1 cellular context compared by ENCODE assay signal in the genomic region with DNA sequence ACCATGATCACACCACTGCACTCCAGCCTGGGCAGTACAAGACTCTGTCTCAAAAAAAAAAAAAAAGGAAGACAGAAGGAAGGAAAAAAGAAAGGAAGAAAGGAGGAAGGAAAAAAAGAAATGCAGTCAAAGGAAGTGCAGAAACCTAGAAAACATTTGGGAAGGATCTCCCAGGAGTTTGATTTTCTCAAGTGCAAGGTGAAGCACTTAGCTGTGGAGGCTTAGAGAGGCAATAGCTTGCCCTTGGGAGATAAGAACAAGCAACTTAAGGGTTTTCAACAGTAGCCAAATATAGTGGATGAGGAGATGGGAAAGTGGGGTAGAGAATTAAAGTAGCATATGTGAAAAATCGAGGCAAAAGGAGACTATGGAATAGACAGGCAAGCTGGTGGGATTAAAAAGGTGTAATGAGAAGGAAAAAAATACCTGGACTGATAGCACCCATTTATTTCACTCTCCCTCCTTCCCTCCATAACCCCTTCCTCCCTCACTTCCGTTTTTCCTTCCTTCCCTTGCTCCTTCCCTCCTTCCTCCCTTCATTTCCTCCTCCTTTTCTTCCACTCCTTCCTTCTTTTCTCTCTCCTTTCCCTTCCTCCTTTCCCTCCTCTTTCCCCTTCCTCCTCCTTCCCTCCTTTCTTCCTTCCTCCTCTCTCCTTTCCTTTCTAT.
TF ChIP-seq lines count a peak whose summit lies in the region.

No MANE protein-coding gene starts in this region.

TF ChIP-seq in K562, 482 proteins besides CTCF, POLR2A, EP300 and RAD21 (continued from another document and continues in another):
- TF ChIP-seq, protein P1, sequence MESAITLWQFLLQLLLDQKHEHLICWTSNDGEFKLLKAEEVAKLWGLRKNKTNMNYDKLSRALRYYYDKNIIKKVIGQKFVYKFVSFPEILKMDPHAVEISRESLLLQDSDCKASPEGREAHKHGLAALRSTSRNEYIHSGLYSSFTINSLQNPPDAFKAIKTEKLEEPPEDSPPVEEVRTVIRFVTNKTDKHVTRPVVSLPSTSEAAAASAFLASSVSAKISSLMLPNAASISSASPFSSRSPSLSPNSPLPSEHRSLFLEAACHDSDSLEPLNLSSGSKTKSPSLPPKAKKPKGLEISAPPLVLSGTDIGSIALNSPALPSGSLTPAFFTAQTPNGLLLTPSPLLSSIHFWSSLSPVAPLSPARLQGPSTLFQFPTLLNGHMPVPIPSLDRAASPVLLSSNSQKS (CRISPR knock-in tag; IDR thresholded peaks at IDR 0.05) = peak; percentile 52; the same call in 1 of the 2 replicates
- TF ChIP-seq TCFL5 (CRISPR knock-in tag; conservative IDR thresholded peaks at IDR 0.05) (no peak), ZNF764 (CRISPR knock-in tag; IDR thresholded peaks at IDR 0.05; ENCODE audit: low read depth) (no peak), MIER1 (IDR thresholded peaks at IDR 0.05; ENCODE audit: low read depth) (peak; percentile 62; the same call in 1 of the 2 replicates), PCBP2 (IDR thresholded peaks at IDR 0.05; ENCODE audit: low read depth, low read length, poor library complexity, severe bottlenecking) (peak; percentile 99), FOXA3 (CRISPR knock-in tag; conservative IDR thresholded peaks at IDR 0.05 in 1 of 2, IDR thresholded peaks at IDR 0.05 in 1 of 2) (0 out of 4 replicates have a peak, but pooled peaks of 1 of the 2 experiments have one; percentile 23), ZNF695 (CRISPR knock-in tag; IDR thresholded peaks at IDR 0.05) (no peak), KDM1A (IDR thresholded peaks at IDR 0.05) (peak; percentile 55 to 78; a peak in 3 of 4 replicates), RCOR1 (IDR thresholded peaks at IDR 0.05; ENCODE audit: borderline replicate concordance in 1 of 2, low read depth in 2 of 2, low read length in 2 of 2) (peak in 1 of 2 experiments; percentile 36; a peak in 1 of 4 replicates), SMAD1 (IDR thresholded peaks at IDR 0.05; ENCODE audit: low read depth, low read length, partially characterized antibody) (no peak), ZNF41 (CRISPR knock-in tag; conservative IDR thresholded peaks at IDR 0.05) (no peak), TFAM (CRISPR knock-in tag; conservative IDR thresholded peaks at IDR 0.05) (no peak), TOE1 (IDR thresholded peaks at IDR 0.05; ENCODE audit: borderline replicate concordance) (peak; percentile 32; the same call in 1 of the 2 replicates), TOE1 (CRISPR knock-in tag; IDR thresholded peaks at IDR 0.05; ENCODE audit: borderline replicate concordance, low read depth) (no peak), PML (IDR thresholded peaks at IDR 0.05; ENCODE audit: low read length) (no peak), SMAD3 (CRISPR knock-in tag; conservative IDR thresholded peaks at IDR 0.05) (0 out of 2 replicates have a peak, but pooled peaks have one; percentile 51), HCFC1 (IDR thresholded peaks at IDR 0.05; ENCODE audit: low read depth, low read length) (no peak), HDAC1 (IDR thresholded peaks at IDR 0.05) (peak in 1 of 2 experiments; percentile 62; a peak in 1 of 4 replicates), PHTF2 (CRISPR knock-in tag; IDR thresholded peaks at IDR 0.05) (no peak), NFRKB (IDR thresholded peaks at IDR 0.05; ENCODE audit: low read depth) (peak; percentile 86), SMAD4 (CRISPR knock-in tag; conservative IDR thresholded peaks at IDR 0.05) (peak; percentile 76)
- TF ChIP-seq, protein P2, sequence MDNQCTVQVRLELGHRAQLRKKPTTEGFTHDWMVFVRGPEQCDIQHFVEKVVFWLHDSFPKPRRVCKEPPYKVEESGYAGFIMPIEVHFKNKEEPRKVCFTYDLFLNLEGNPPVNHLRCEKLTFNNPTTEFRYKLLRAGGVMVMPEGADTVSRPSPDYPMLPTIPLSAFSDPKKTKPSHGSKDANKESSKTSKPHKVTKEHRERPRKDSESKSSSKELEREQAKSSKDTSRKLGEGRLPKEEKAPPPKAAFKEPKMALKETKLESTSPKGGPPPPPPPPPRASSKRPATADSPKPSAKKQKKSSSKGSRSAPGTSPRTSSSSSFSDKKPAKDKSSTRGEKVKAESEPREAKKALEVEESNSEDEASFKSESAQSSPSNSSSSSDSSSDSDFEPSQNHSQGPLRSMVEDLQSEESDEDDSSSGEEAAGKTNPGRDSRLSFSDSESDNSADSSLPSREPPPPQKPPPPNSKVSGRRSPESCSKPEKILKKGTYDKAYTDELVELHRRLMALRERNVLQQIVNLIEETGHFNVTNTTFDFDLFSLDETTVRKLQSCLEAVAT (IDR thresholded peaks at IDR 0.05) = peak; percentile 56 to 71
- TF ChIP-seq, protein P3, sequence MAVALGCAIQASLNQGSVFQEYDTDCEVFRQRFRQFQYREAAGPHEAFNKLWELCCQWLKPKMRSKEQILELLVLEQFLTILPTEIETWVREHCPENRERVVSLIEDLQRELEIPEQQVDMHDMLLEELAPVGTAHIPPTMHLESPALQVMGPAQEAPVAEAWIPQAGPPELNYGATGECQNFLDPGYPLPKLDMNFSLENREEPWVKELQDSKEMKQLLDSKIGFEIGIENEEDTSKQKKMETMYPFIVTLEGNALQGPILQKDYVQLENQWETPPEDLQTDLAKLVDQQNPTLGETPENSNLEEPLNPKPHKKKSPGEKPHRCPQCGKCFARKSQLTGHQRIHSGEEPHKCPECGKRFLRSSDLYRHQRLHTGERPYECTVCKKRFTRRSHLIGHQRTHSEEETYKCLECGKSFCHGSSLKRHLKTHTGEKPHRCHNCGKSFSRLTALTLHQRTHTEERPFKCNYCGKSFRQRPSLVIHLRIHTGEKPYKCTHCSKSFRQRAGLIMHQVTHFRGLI (CRISPR knock-in tag; IDR thresholded peaks at IDR 0.05) = no peak
- TF ChIP-seq, protein P4, sequence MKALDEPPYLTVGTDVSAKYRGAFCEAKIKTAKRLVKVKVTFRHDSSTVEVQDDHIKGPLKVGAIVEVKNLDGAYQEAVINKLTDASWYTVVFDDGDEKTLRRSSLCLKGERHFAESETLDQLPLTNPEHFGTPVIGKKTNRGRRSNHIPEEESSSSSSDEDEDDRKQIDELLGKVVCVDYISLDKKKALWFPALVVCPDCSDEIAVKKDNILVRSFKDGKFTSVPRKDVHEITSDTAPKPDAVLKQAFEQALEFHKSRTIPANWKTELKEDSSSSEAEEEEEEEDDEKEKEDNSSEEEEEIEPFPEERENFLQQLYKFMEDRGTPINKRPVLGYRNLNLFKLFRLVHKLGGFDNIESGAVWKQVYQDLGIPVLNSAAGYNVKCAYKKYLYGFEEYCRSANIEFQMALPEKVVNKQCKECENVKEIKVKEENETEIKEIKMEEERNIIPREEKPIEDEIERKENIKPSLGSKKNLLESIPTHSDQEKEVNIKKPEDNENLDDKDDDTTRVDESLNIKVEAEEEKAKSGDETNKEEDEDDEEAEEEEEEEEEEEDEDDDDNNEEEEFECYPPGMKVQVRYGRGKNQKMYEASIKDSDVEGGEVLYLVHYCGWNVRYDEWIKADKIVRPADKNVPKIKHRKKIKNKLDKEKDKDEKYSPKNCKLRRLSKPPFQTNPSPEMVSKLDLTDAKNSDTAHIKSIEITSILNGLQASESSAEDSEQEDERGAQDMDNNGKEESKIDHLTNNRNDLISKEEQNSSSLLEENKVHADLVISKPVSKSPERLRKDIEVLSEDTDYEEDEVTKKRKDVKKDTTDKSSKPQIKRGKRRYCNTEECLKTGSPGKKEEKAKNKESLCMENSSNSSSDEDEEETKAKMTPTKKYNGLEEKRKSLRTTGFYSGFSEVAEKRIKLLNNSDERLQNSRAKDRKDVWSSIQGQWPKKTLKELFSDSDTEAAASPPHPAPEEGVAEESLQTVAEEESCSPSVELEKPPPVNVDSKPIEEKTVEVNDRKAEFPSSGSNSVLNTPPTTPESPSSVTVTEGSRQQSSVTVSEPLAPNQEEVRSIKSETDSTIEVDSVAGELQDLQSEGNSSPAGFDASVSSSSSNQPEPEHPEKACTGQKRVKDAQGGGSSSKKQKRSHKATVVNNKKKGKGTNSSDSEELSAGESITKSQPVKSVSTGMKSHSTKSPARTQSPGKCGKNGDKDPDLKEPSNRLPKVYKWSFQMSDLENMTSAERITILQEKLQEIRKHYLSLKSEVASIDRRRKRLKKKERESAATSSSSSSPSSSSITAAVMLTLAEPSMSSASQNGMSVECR (CRISPR knock-in tag; IDR thresholded peaks at IDR 0.05) = no peak
- TF ChIP-seq, protein P5, sequence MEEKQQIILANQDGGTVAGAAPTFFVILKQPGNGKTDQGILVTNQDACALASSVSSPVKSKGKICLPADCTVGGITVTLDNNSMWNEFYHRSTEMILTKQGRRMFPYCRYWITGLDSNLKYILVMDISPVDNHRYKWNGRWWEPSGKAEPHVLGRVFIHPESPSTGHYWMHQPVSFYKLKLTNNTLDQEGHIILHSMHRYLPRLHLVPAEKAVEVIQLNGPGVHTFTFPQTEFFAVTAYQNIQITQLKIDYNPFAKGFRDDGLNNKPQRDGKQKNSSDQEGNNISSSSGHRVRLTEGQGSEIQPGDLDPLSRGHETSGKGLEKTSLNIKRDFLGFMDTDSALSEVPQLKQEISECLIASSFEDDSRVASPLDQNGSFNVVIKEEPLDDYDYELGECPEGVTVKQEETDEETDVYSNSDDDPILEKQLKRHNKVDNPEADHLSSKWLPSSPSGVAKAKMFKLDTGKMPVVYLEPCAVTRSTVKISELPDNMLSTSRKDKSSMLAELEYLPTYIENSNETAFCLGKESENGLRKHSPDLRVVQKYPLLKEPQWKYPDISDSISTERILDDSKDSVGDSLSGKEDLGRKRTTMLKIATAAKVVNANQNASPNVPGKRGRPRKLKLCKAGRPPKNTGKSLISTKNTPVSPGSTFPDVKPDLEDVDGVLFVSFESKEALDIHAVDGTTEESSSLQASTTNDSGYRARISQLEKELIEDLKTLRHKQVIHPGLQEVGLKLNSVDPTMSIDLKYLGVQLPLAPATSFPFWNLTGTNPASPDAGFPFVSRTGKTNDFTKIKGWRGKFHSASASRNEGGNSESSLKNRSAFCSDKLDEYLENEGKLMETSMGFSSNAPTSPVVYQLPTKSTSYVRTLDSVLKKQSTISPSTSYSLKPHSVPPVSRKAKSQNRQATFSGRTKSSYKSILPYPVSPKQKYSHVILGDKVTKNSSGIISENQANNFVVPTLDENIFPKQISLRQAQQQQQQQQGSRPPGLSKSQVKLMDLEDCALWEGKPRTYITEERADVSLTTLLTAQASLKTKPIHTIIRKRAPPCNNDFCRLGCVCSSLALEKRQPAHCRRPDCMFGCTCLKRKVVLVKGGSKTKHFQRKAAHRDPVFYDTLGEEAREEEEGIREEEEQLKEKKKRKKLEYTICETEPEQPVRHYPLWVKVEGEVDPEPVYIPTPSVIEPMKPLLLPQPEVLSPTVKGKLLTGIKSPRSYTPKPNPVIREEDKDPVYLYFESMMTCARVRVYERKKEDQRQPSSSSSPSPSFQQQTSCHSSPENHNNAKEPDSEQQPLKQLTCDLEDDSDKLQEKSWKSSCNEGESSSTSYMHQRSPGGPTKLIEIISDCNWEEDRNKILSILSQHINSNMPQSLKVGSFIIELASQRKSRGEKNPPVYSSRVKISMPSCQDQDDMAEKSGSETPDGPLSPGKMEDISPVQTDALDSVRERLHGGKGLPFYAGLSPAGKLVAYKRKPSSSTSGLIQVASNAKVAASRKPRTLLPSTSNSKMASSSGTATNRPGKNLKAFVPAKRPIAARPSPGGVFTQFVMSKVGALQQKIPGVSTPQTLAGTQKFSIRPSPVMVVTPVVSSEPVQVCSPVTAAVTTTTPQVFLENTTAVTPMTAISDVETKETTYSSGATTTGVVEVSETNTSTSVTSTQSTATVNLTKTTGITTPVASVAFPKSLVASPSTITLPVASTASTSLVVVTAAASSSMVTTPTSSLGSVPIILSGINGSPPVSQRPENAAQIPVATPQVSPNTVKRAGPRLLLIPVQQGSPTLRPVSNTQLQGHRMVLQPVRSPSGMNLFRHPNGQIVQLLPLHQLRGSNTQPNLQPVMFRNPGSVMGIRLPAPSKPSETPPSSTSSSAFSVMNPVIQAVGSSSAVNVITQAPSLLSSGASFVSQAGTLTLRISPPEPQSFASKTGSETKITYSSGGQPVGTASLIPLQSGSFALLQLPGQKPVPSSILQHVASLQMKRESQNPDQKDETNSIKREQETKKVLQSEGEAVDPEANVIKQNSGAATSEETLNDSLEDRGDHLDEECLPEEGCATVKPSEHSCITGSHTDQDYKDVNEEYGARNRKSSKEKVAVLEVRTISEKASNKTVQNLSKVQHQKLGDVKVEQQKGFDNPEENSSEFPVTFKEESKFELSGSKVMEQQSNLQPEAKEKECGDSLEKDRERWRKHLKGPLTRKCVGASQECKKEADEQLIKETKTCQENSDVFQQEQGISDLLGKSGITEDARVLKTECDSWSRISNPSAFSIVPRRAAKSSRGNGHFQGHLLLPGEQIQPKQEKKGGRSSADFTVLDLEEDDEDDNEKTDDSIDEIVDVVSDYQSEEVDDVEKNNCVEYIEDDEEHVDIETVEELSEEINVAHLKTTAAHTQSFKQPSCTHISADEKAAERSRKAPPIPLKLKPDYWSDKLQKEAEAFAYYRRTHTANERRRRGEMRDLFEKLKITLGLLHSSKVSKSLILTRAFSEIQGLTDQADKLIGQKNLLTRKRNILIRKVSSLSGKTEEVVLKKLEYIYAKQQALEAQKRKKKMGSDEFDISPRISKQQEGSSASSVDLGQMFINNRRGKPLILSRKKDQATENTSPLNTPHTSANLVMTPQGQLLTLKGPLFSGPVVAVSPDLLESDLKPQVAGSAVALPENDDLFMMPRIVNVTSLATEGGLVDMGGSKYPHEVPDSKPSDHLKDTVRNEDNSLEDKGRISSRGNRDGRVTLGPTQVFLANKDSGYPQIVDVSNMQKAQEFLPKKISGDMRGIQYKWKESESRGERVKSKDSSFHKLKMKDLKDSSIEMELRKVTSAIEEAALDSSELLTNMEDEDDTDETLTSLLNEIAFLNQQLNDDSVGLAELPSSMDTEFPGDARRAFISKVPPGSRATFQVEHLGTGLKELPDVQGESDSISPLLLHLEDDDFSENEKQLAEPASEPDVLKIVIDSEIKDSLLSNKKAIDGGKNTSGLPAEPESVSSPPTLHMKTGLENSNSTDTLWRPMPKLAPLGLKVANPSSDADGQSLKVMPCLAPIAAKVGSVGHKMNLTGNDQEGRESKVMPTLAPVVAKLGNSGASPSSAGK (IDR thresholded peaks at IDR 0.05) = 0 out of 2 replicates have a peak, but pooled peaks have one; percentile 10
- TF ChIP-seq, protein P6, sequence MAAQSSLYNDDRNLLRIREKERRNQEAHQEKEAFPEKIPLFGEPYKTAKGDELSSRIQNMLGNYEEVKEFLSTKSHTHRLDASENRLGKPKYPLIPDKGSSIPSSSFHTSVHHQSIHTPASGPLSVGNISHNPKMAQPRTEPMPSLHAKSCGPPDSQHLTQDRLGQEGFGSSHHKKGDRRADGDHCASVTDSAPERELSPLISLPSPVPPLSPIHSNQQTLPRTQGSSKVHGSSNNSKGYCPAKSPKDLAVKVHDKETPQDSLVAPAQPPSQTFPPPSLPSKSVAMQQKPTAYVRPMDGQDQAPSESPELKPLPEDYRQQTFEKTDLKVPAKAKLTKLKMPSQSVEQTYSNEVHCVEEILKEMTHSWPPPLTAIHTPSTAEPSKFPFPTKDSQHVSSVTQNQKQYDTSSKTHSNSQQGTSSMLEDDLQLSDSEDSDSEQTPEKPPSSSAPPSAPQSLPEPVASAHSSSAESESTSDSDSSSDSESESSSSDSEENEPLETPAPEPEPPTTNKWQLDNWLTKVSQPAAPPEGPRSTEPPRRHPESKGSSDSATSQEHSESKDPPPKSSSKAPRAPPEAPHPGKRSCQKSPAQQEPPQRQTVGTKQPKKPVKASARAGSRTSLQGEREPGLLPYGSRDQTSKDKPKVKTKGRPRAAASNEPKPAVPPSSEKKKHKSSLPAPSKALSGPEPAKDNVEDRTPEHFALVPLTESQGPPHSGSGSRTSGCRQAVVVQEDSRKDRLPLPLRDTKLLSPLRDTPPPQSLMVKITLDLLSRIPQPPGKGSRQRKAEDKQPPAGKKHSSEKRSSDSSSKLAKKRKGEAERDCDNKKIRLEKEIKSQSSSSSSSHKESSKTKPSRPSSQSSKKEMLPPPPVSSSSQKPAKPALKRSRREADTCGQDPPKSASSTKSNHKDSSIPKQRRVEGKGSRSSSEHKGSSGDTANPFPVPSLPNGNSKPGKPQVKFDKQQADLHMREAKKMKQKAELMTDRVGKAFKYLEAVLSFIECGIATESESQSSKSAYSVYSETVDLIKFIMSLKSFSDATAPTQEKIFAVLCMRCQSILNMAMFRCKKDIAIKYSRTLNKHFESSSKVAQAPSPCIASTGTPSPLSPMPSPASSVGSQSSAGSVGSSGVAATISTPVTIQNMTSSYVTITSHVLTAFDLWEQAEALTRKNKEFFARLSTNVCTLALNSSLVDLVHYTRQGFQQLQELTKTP (IDR thresholded peaks at IDR 0.05; ENCODE audit: low read depth in 1 of 2, partially characterized antibody in 2 of 2) = peak in 1 of 2 experiments; percentile 82
